In the genomic region with DNA sequence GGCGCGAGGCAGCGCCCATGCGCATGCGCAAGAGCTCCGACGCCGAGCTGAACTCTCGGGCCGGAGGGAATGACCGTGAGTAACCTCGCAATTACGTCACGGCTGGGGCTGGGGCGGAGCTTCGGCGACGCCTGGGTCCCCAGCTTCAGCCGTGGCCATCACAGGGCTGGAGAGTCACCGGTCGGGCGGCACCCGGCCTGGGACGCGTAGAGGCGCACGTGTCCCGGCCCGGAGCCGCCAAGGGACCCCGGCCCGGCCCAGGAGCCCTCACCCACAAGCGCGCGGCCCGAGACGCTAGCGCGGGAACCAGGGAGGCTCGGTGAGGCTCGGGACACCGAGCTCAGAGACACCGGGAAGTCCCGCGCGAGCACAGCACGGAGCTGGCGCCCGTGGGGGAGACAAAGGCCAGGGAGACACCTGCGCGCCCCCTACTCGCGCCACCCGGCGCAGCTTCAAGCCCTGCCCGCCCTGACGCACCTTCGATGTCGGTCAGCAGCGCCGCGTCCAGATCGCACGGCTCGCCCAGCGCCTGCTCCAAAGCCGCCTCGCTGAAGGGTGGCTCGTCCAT, we compare ENCODE assay signal across 8 cellular contexts. TPM values are rescaled to one million over a fixed set of nuclear protein-coding genes. Genes with fewer than 3 reads are reported as not detected.
DNase-seq lines count a peak whose midpoint lies in the region; ATAC-seq and TF ChIP-seq lines count a peak whose summit lies in the region.

No MANE protein-coding gene starts in this region.

- TF ChIP-seq CTCF in C4-2B (conservative IDR thresholded peaks at IDR 0.05) (no peak), left lung (IDR thresholded peaks at IDR 0.05) (no peak)

- H3K27me3 ChIP-seq in left lung = no peaks in the 10 kb centered on the region

- H3K9me3 ChIP-seq in left lung = no peaks in the 10 kb centered on the region

- H3K4me1 ChIP-seq in left lung = peaks cover 57 to 89% of the 10 kb centered on the region in 2 donors

- H3K4me3 ChIP-seq in left lung = peak overlapping the region; percentile 90 to 95

- H3K27ac ChIP-seq in C4-2B = peak overlapping the region; percentile 99
- peak overlapping the region; percentile 97 to 99 for H3K27ac ChIP-seq in left lung

- intact Hi-C loops in left lung (cut with DNase I) = no loop called here

- DNase-seq in NCI-H526 treated with DMSO at 0.1 percent for 48 hours (lab: John Stamatoyannopoulos, UW) (peak; percentile 75), dedifferentiated amniotic fluid mesenchymal stem cell (ENCODE audit: extremely low spot score) (peak; percentile 93), left lung (peak; percentile 98 to 99)
- DNase-seq in activated CD4-positive, alpha-beta T cell treated with anti-CD3 and anti-CD28 coated beads, Interleukin-2, amount 50 U/mL, for 24 hours (ENCODE audit: low read depth in 1 of 2, low spot score in 1 of 2) = peak; percentile 93 to 96
- peak; percentile 96 to 99 for DNase-seq in stimulated activated CD4-positive, alpha-beta T cell treated with anti-CD3 and anti-CD28 coated beads, Interleukin-2, amount 100 ng/mL, for 24 hours

- peak; percentile 60 for ATAC-seq in GM19372 (IDR thresholded peaks at IDR 0.05; ENCODE audit: low read depth, unreplicated experiment)
- peak; percentile 69 for ATAC-seq in HG03520 (IDR thresholded peaks at IDR 0.05; ENCODE audit: unreplicated experiment)
- ATAC-seq in left lung = peak; percentile 68

- peaks cover 0 to 11% of the 10 kb centered on the region in 2 donors for H3K36me3 ChIP-seq in left lung

RNA-seq across cellular contexts. Expression of gene SREBF1, which starts 0.5 kb away (rescaled TPM):
- total RNA-seq in left lung = 100 to 1,000 TPM; 112 to 122 TPM

Comparison
In these comparisons a context has a peak if more than half of its experiments do, and no peak if none do; other contexts are left out.
1. Peak in every context shown above with its lines: DNase-seq, ATAC-seq, H3K4me3 ChIP-seq and H3K27ac ChIP-seq.